ENCODE assay signal across 9 cellular contexts in the genomic region with DNA sequence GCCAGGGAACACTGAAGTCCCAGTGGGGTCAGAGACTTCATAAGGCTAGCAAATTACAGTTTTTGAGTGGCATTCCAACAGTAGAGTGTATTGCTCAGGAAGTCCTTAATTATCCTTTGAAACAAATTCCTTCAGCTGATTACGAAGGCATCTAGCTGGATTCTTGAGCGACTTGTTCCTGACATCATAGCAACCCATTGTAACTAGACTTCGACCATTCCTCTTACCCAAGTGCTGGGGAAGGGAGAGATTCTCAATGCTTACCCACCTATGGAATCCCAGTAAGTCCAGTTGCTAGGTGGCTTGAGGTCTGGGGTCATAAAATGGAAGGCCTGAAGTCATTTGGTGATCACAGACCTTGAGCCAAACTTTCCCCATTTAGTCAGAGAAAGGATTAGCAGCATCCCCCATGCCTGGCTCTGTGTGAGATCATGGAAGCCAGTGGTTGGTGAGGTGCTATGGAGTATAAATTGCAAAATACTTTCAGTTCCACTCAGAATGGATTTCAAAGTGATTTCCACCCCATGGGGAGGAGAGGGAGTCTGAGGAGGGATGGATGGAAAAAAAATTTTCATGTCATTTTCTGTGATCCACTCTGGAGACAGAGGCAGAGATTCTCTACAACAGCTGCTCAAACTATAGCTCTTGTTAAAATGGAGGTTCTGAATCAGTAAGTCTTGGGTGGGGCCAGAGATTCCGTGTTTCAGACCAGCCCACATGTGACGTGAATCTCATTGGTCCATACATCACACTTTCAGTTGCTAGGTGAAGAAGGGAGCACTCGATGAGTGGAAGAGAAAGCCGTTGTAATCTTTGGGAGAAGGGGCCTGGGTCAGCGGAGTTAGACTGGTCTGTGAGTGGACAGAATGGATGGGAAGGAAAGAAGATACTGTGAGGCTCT. TPM values are rescaled to one million over a fixed set of nuclear protein-coding genes. Genes with fewer than 3 reads are reported as not detected.
DNase-seq lines count a peak whose midpoint lies in the region; ATAC-seq, FAIRE-seq and TF ChIP-seq lines count a peak whose summit lies in the region.
"Had no signal": no experiment of that assay in that cellular context is flagged by ENCODE, and none has a peak within 500 bp of the region (broad histone marks: within the 10 kb centered on the region; RNA-seq: fewer than 3 reads in every experiment).

No MANE protein-coding gene starts in this region.

- intact Hi-C loops in vagina (cut with DNase I) = no loop called here

- H3K36me3 ChIP-seq in small intestine (ENCODE audit: control insufficient read depth in 2 of 2, insufficient read depth in 2 of 2, low read length in 2 of 2) = no peaks in the 10 kb centered on the region
- H3K36me3 ChIP-seq in vagina = no peaks in the 10 kb centered on the region

- TF ChIP-seq CTCF in vagina (IDR thresholded peaks at IDR 0.05) = no peak

- H3K27ac ChIP-seq in small intestine (ENCODE audit: low read depth in 1 of 2, low read length in 1 of 2) (no peak overlapping the region), vagina (no peak overlapping the region)

- H3K4me3 ChIP-seq in small intestine (ENCODE audit: low read depth in 1 of 2, low read length in 2 of 2) = no peak overlapping the region
- no peak overlapping the region for H3K4me3 ChIP-seq in vagina

- ATAC-seq in activated CD4-positive, CD25-positive, alpha-beta regulatory T cell treated with anti-CD3 and anti-CD28 coated beads, Interleukin-2, amount 50 U/mL, for 24 hours = peak; percentile 22 to 33
- ATAC-seq in HG02623 (IDR thresholded peaks at IDR 0.05; ENCODE audit: unreplicated experiment) = peak; percentile 29

- no peak for FAIRE-seq in small intestine (lab: Jason Lieb, UNC)
- FAIRE-seq: endothelial cell of umbilical vein had no signal

- H3K27me3 ChIP-seq in small intestine (ENCODE audit: control insufficient read depth in 2 of 2, insufficient read depth in 2 of 2, low read length in 2 of 2) = no peaks in the 10 kb centered on the region
- no peaks in the 10 kb centered on the region for H3K27me3 ChIP-seq in vagina

- no peak for DNase-seq in activated CD4-positive, CD25-positive, alpha-beta regulatory T cell treated with anti-CD3 and anti-CD28 coated beads, Interleukin-2, amount 50 U/mL, for 72 hours
- DNase-seq in SW480 (ENCODE audit: low spot score) (peak; percentile 23), small intestine (peak; percentile 22), vagina (ENCODE audit: extremely low spot score in 2 of 2) (no peak), iPS-NIHi11 (ENCODE audit: low spot score) (no peak), SKM-1 (lab: John Stamatoyannopoulos, UW; ENCODE audit: unreplicated experiment) (no peak)

- TF ChIP-seq POLR2A in vagina (IDR thresholded peaks at IDR 0.05) = no peak

- WGBS in small intestine, 3 donors = 39 to 50% (median 41%) methylated on average over 8 of the region's 8 CpGs

- H3K9me3 ChIP-seq in small intestine (ENCODE audit: control insufficient read depth, low read depth) = no peaks in the 10 kb centered on the region
- H3K9me3 ChIP-seq in vagina = no peaks in the 10 kb centered on the region

- no peaks in the 10 kb centered on the region for H3K4me1 ChIP-seq in small intestine (ENCODE audit: control insufficient read depth in 2 of 2, insufficient read depth in 1 of 2, low read depth in 1 of 2, low read length in 1 of 2)
- no peaks in the 10 kb centered on the region for H3K4me1 ChIP-seq in vagina

RNA-seq across cellular contexts. Expression of a gene that starts 45.7 kb away (rescaled TPM):
- 1 to 10 TPM in 2 of 3 donors, under 1 TPM in 1; 0.89 to 2.4 (median 1.9) TPM for polyA plus RNA-seq in small intestine
- 0.98 TPM for total RNA-seq in vagina
- total RNA-seq: endothelial cell of umbilical vein had no signal
- polyA plus RNA-seq: endothelial cell of umbilical vein had no signal

Comparison
In these comparisons a context has a peak if more than half of its experiments do, and no peak if none do; other contexts are left out.
1. DNase-seq: peak in SW480 (single experiment) and small intestine (single experiment); none in activated CD4-positive, CD25-positive, alpha-beta regulatory T cell treated with anti-CD3 and anti-CD28 coated beads, Interleukin-2, amount 50 U/mL, for 72 hours (single experiment), vagina (0 of 2), iPS-NIHi11 (single experiment) and SKM-1 (single experiment).